Comparison of ENCODE assay signal across 36 cellular contexts in genomic region chr19:11221082-11221598, GRCh38. TPM values are rescaled to one million over a fixed set of nuclear protein-coding genes. Genes with fewer than 3 reads are reported as not detected.
"Had no signal": no experiment of that assay in that cellular context is flagged by ENCODE, and none has a peak within 500 bp of the region (broad histone marks: within the 10 kb centered on the region; RNA-seq: fewer than 3 reads in every experiment).

No MANE protein-coding gene starts in this region.

- H3K27ac Mint-ChIP-seq: activated B cell treated with CpG ODN at 0.5 μM for 24 hours; activated CD4-positive, alpha-beta memory T cell treated with anti-CD3 and anti-CD28 coated beads, Interleukin-2, amount 10 ng/mL, durations not matched to agents 7 days and 5 days; activated CD4-positive, alpha-beta T cell treated with anti-CD3 and anti-CD28 coated beads, Interleukin-2, amount 10 ng/mL, durations not matched to agents 24 days and 14 days; activated CD8-positive, alpha-beta memory T cell treated with anti-CD3 and anti-CD28 coated beads, Interleukin-2, amount 10 ng/mL, durations not matched to agents 7 days and 5 days; activated CD8-positive, alpha-beta T cell treated with anti-CD3 and anti-CD28 coated beads, Interleukin-2, amount 10 ng/mL, durations not matched to agents 7 days and 5 days; activated naive CD4-positive, alpha-beta T cell treated with anti-CD3 and anti-CD28 coated beads, Interleukin-2, amount 50 U/mL, for 24 hours; activated naive CD8-positive, alpha-beta T cell; activated naive CD8-positive, alpha-beta T cell treated with anti-CD3 and anti-CD28 coated beads, Interleukin-2, amount 10 ng/mL, durations not matched to agents 7 days and 5 days; activated naive CD8-positive, alpha-beta T cell treated with anti-CD3 and anti-CD28 coated beads, Interleukin-2, amount 50 U/mL, for 24 hours; activated T-cell treated with anti-CD3 and anti-CD28 coated beads, Interleukin-2, amount 50 U/mL, for 24 hours; activated T-helper 2 cell treated with anti-CD3 and anti-CD28 coated beads, Interferon-gamma antibody, Interleukin-2, Interleukin-4, amounts not matched to agents 10 μg/mL and 5 μg/mL and 100 μg/mL, durations not matched to agents 14 hours and 24 hours and 36 hours; brain; T-helper 1 cell treated with Interleukin-12 subunit alpha and Interleukin-12 subunit beta and Interleukin-4 antibody, amounts not matched to agents 30 μg/mL and 1 μg/mL, for 36 hours; T-helper 2 cell treated with Interferon-gamma antibody and Interleukin-4, amounts not matched to agents 5 μg/mL and 100 μg/mL, for 36 hours had no signal

- H3K27ac ChIP-seq: ascending aorta, cardiac muscle cell, VCaP had no signal

- H3K4me1 ChIP-seq: ascending aorta had no signal

- FAIRE-seq: bronchial epithelial cell, TTC549 had no signal

- H3K4me3 ChIP-seq: ascending aorta, cardiac muscle cell had no signal

- ATAC-seq: activated CD8-positive, alpha-beta memory T cell treated with anti-CD3 and anti-CD28 coated beads, Interleukin-2, amount 10 ng/mL, durations not matched to agents 7 days and 5 days; activated CD8-positive, alpha-beta T cell treated with anti-CD3 and anti-CD28 coated beads, Interleukin-2, amount 10 ng/mL, durations not matched to agents 7 days and 5 days; activated naive CD8-positive, alpha-beta T cell treated with anti-CD3 and anti-CD28 coated beads, Interleukin-2, amount 50 U/mL, for 24 hours had no signal

- H3K4me3 Mint-ChIP-seq: activated B cell treated with CpG ODN at 0.5 μM for 24 hours; activated CD4-positive, alpha-beta memory T cell treated with anti-CD3 and anti-CD28 coated beads, Interleukin-2, amount 10 ng/mL, durations not matched to agents 7 days and 5 days; activated CD4-positive, alpha-beta T cell treated with anti-CD3 and anti-CD28 coated beads, Interleukin-2, amount 10 ng/mL, durations not matched to agents 24 days and 14 days; activated CD8-positive, alpha-beta memory T cell treated with anti-CD3 and anti-CD28 coated beads, Interleukin-2, amount 10 ng/mL, durations not matched to agents 7 days and 5 days; activated CD8-positive, alpha-beta T cell treated with anti-CD3 and anti-CD28 coated beads, Interleukin-2, amount 10 ng/mL, durations not matched to agents 7 days and 5 days; activated naive CD4-positive, alpha-beta T cell treated with anti-CD3 and anti-CD28 coated beads, Interleukin-2, amount 10 ng/mL, durations not matched to agents 7 days and 5 days; activated naive CD4-positive, alpha-beta T cell treated with anti-CD3 and anti-CD28 coated beads, Interleukin-2, amount 50 U/mL, for 24 hours; activated naive CD8-positive, alpha-beta T cell; activated naive CD8-positive, alpha-beta T cell treated with anti-CD3 and anti-CD28 coated beads, Interleukin-2, amount 10 ng/mL, durations not matched to agents 7 days and 5 days; activated naive CD8-positive, alpha-beta T cell treated with anti-CD3 and anti-CD28 coated beads, Interleukin-2, amount 50 U/mL, for 24 hours; activated T-cell treated with anti-CD3 and anti-CD28 coated beads, Interleukin-2, amount 50 U/mL, for 24 hours; brain; T-helper 1 cell treated with Interleukin-12 subunit alpha and Interleukin-12 subunit beta and Interleukin-4 antibody, amounts not matched to agents 30 μg/mL and 1 μg/mL, for 36 hours; T-helper 2 cell treated with Interferon-gamma antibody and Interleukin-4, amounts not matched to agents 5 μg/mL and 100 μg/mL, for 36 hours had no signal

- H3K27me3 ChIP-seq: ascending aorta, cardiac muscle cell had no signal

- H3K27me3 Mint-ChIP-seq: activated B cell treated with CpG ODN at 0.5 μM for 24 hours; activated CD4-positive, alpha-beta T cell treated with anti-CD3 and anti-CD28 coated beads, Interleukin-2, amount 10 ng/mL, durations not matched to agents 24 days and 14 days; activated CD8-positive, alpha-beta memory T cell treated with anti-CD3 and anti-CD28 coated beads, Interleukin-2, amount 10 ng/mL, durations not matched to agents 7 days and 5 days; activated naive CD8-positive, alpha-beta T cell treated with anti-CD3 and anti-CD28 coated beads, Interleukin-2, amount 10 ng/mL, durations not matched to agents 7 days and 5 days; brain had no signal

- H3K4me1 Mint-ChIP-seq: activated B cell treated with CpG ODN at 0.5 μM for 24 hours; activated CD4-positive, alpha-beta memory T cell treated with anti-CD3 and anti-CD28 coated beads, Interleukin-2, amount 10 ng/mL, durations not matched to agents 7 days and 5 days; activated CD4-positive, alpha-beta T cell treated with anti-CD3 and anti-CD28 coated beads, Interleukin-2, amount 10 ng/mL, durations not matched to agents 24 days and 14 days; activated CD8-positive, alpha-beta memory T cell treated with anti-CD3 and anti-CD28 coated beads, Interleukin-2, amount 10 ng/mL, durations not matched to agents 7 days and 5 days; activated naive CD4-positive, alpha-beta T cell treated with anti-CD3 and anti-CD28 coated beads, Interleukin-2, amount 10 ng/mL, durations not matched to agents 7 days and 5 days; activated naive CD4-positive, alpha-beta T cell treated with anti-CD3 and anti-CD28 coated beads, Interleukin-2, amount 50 U/mL, for 24 hours; activated naive CD8-positive, alpha-beta T cell treated with anti-CD3 and anti-CD28 coated beads, Interleukin-2, amount 50 U/mL, for 24 hours; brain had no signal

- H3K36me3 ChIP-seq: cardiac muscle cell had no signal

- DNase-seq: activated B cell treated with CpG ODN at 0.5 μM for 24 hours; activated CD4-positive, alpha-beta memory T cell treated with anti-CD3 and anti-CD28 coated beads, Interleukin-2, amount 10 ng/mL, durations not matched to agents 7 days and 5 days; activated CD4-positive, alpha-beta T cell treated with anti-CD3 and anti-CD28 coated beads for 4 hours; activated CD4-positive, alpha-beta T cell treated with anti-CD3 and anti-CD28 coated beads, Interleukin-2, amount 10 ng/mL, durations not matched to agents 24 days and 14 days; activated CD4-positive, alpha-beta T cell treated with anti-CD3 and anti-CD28 coated beads, Interleukin-2, amount 50 U/mL, for 48 hours; activated CD4-positive, CD25-positive, alpha-beta regulatory T cell treated with anti-CD3 and anti-CD28 coated beads, Interleukin-2, amount 50 U/mL, for 72 hours; activated CD8-positive, alpha-beta memory T cell treated with anti-CD3 and anti-CD28 coated beads for 24 hours; activated CD8-positive, alpha-beta memory T cell treated with anti-CD3 and anti-CD28 coated beads, Interleukin-2, amount 10 ng/mL, durations not matched to agents 7 days and 5 days; activated CD8-positive, alpha-beta memory T cell treated with anti-CD3 and anti-CD28 coated beads, Interleukin-2, amount 50 U/mL, for 48 hours; activated CD8-positive, alpha-beta T cell treated with anti-CD3 and anti-CD28 coated beads, Interleukin-2, amount 10 ng/mL, durations not matched to agents 7 days and 5 days; activated effector memory CD4-positive, alpha-beta T cell treated with Interleukin-2 at 50 U/mL for 16 hours; activated gamma-delta T cell; activated naive CD4-positive, alpha-beta T cell treated with anti-CD3 and anti-CD28 coated beads, Interleukin-2, amount 10 ng/mL, durations not matched to agents 7 days and 5 days; activated naive CD4-positive, alpha-beta T cell treated with Interleukin-2 at 50 U/mL for 16 hours; activated naive CD8-positive, alpha-beta T cell treated with anti-CD3 and anti-CD28 coated beads, Interleukin-2, amount 10 ng/mL, durations not matched to agents 7 days and 5 days; activated naive CD8-positive, alpha-beta T cell treated with anti-CD3 and anti-CD28 coated beads, Interleukin-2, amount 50 U/mL, for 24 hours; activated T-cell treated with anti-CD3 and anti-CD28 coated beads, Interleukin-2, amount 50 U/mL, for 24 hours; activated T-cell treated with anti-CD3 and anti-CD28 coated beads, Interleukin-2, amount 50 U/mL, for 48 hours; amygdala; anterior cingulate cortex; caudate nucleus; T-helper 1 cell; T-helper 2 cell; T-helper 9 cell had no signal

RNA-seq across cellular contexts. Expression of gene ANGPTL8, which starts 18.3 kb away (rescaled TPM):
- total RNA-seq: activated B cell treated with CpG ODN at 0.5 μM for 24 hours; activated CD4-positive, alpha-beta memory T cell treated with anti-CD3 and anti-CD28 coated beads, Interleukin-2, amount 10 ng/mL, durations not matched to agents 7 days and 5 days; activated CD4-positive, alpha-beta T cell treated with anti-CD3 and anti-CD28 coated beads, Interleukin-2, amount 10 ng/mL, durations not matched to agents 24 days and 14 days; activated CD8-positive, alpha-beta memory T cell treated with anti-CD3 and anti-CD28 coated beads, Interleukin-2, amount 10 ng/mL, durations not matched to agents 7 days and 5 days; activated CD8-positive, alpha-beta T cell treated with anti-CD3 and anti-CD28 coated beads, Interleukin-2, amount 10 ng/mL, durations not matched to agents 7 days and 5 days; activated naive CD8-positive, alpha-beta T cell treated with anti-CD3 and anti-CD28 coated beads, Interleukin-2, amount 10 ng/mL, durations not matched to agents 7 days and 5 days; activated T-helper 2 cell treated with anti-CD3 and anti-CD28 coated beads, Interferon-gamma antibody, Interleukin-2, Interleukin-4, amounts not matched to agents 10 μg/mL and 5 μg/mL and 100 μg/mL, durations not matched to agents 14 hours and 24 hours and 36 hours; ascending aorta; bronchial epithelial cell; cardiac muscle cell; cerebellum had no signal
